Comparison of ENCODE assay signal across 39 cellular contexts in genomic region chr6:73216859-73217258, GRCh38. TPM values are rescaled to one million over a fixed set of nuclear protein-coding genes. Genes with fewer than 3 reads are reported as not detected.
"Had no signal": no experiment of that assay in that cellular context is flagged by ENCODE, and none has a peak within 500 bp of the region (broad histone marks: within the 10 kb centered on the region; RNA-seq: fewer than 3 reads in every experiment).

No MANE protein-coding gene starts in this region.

- H3K27ac ChIP-seq: adrenal gland, ascending aorta, body of pancreas, brain microvascular endothelial cell, breast epithelium, cardiac muscle cell had no signal

- H3K4me3 ChIP-seq: adrenal gland, ascending aorta, body of pancreas, breast epithelium, cardiac muscle cell had no signal

- H3K9me3 ChIP-seq: adrenal gland, ascending aorta, body of pancreas, breast epithelium had no signal

- H3K4me1 ChIP-seq: adrenal gland, ascending aorta, body of pancreas, breast epithelium had no signal

- FAIRE-seq: astrocyte, bronchial epithelial cell had no signal

- ATAC-seq: activated naive CD4-positive, alpha-beta T cell treated with anti-CD3 and anti-CD28 coated beads, Interleukin-2, amount 50 U/mL, for 72 hours; activated naive CD8-positive, alpha-beta T cell treated with anti-CD3 and anti-CD28 coated beads, Interleukin-2, amount 50 U/mL, for 24 hours; activated T-cell treated with anti-CD3 and anti-CD28 coated beads, Interleukin-2, amount 50 U/mL, for 4 hours; activated T-cell treated with anti-CD3 and anti-CD28 coated beads, Interleukin-2, amount 50 U/mL, for 72 hours; activated T-helper 17 cell treated with anti-CD3 and anti-CD28 coated beads, Interleukin-2, amount 50 U/mL, for 72 hours; body of pancreas had no signal

- H3K36me3 ChIP-seq: adrenal gland, ascending aorta, brain microvascular endothelial cell, breast epithelium, cardiac muscle cell had no signal

- H3K27me3 ChIP-seq: adrenal gland, ascending aorta, body of pancreas, brain microvascular endothelial cell, breast epithelium, cardiac muscle cell had no signal

- DNase-seq: activated effector memory CD4-positive, alpha-beta T cell treated with anti-CD3 and anti-CD28 coated beads, Interleukin-2, amount 50 U/mL, for 16 hours; activated effector memory CD4-positive, alpha-beta T cell treated with Interleukin-2 at 50 U/mL for 16 hours; activated gamma-delta T cell; activated gamma-delta T cell treated with Interleukin-2 at 50 U/mL for 16 hours; activated naive CD4-positive, alpha-beta T cell; activated naive CD4-positive, alpha-beta T cell treated with anti-CD3 and anti-CD28 coated beads for 36 hours; activated naive CD4-positive, alpha-beta T cell treated with anti-CD3 and anti-CD28 coated beads, Interleukin-2, amount 10 ng/mL, durations not matched to agents 7 days and 5 days; activated naive CD4-positive, alpha-beta T cell treated with anti-CD3 and anti-CD28 coated beads, Interleukin-2, amount 50 U/mL, for 16 hours; activated naive CD4-positive, alpha-beta T cell treated with Interleukin-2 at 50 U/mL for 16 hours; activated naive CD8-positive, alpha-beta T cell treated with anti-CD3 and anti-CD28 coated beads for 36 hours; activated naive CD8-positive, alpha-beta T cell treated with anti-CD3 and anti-CD28 coated beads, Interleukin-2, amount 10 ng/mL, durations not matched to agents 7 days and 5 days; activated naive CD8-positive, alpha-beta T cell treated with anti-CD3 and anti-CD28 coated beads, Interleukin-2, amount 50 U/mL, for 24 hours; activated T-cell treated with anti-CD3 and anti-CD28 coated beads, Interleukin-2, amount 50 U/mL, for 24 hours; activated T-cell treated with anti-CD3 and anti-CD28 coated beads, Interleukin-2, amount 50 U/mL, for 4 hours; activated T-cell treated with anti-CD3 and anti-CD28 coated beads, Interleukin-2, amount 50 U/mL, for 48 hours; activated T-cell treated with anti-CD3 and anti-CD28 coated beads, Interleukin-2, amount 50 U/mL, for 72 hours; adrenal gland; amniotic stem cell; amygdala; anterior cingulate cortex; aorta; body of pancreas; brain microvascular endothelial cell; caudate nucleus; central memory CD4-positive, alpha-beta T cell; cerebellar nuclear complex had no signal

RNA-seq across cellular contexts. Expression of gene KHDC1L, which starts 8.4 kb away (rescaled TPM):
- total RNA-seq: activated naive CD4-positive, alpha-beta T cell treated with anti-CD3 and anti-CD28 coated beads for 36 hours; activated naive CD4-positive, alpha-beta T cell treated with anti-CD3 and anti-CD28 coated beads, Interleukin-2, amount 50 U/mL, for 72 hours; activated naive CD8-positive, alpha-beta T cell treated with anti-CD3 and anti-CD28 coated beads for 36 hours; activated naive CD8-positive, alpha-beta T cell treated with anti-CD3 and anti-CD28 coated beads, Interleukin-2, amount 10 ng/mL, durations not matched to agents 7 days and 5 days; activated T-cell treated with anti-CD3 and anti-CD28 coated beads, Interleukin-2, amount 50 U/mL, for 4 hours; activated T-cell treated with anti-CD3 and anti-CD28 coated beads, Interleukin-2, amount 50 U/mL, for 72 hours; activated T-helper 1 cell treated with anti-CD3 and anti-CD28 coated beads, Interleukin-12 subunit alpha, Interleukin-12 subunit beta, Interleukin-2, Interleukin-4 antibody, amounts not matched to agents 30 ng/mL and 10 ng/mL and 1 ng/mL, durations not matched to agents 14 hours and 24 hours and 36 hours; activated T-helper 17 cell treated with anti-CD3 and anti-CD28 coated beads, Interleukin-2, amount 50 U/mL, for 72 hours; activated T-helper 2 cell treated with anti-CD3 and anti-CD28 coated beads, Interferon-gamma antibody, Interleukin-2, Interleukin-4, amounts not matched to agents 10 μg/mL and 5 μg/mL and 100 μg/mL, durations not matched to agents 14 hours and 24 hours and 36 hours; adrenal gland; ascending aorta; astrocyte; body of pancreas; breast epithelium; bronchial epithelial cell; cardiac muscle cell; cardiac septum; cerebellum; chondrocyte had no signal
- polyA plus RNA-seq: adipose tissue, adrenal gland, aorta had no signal
